In the genomic region with DNA sequence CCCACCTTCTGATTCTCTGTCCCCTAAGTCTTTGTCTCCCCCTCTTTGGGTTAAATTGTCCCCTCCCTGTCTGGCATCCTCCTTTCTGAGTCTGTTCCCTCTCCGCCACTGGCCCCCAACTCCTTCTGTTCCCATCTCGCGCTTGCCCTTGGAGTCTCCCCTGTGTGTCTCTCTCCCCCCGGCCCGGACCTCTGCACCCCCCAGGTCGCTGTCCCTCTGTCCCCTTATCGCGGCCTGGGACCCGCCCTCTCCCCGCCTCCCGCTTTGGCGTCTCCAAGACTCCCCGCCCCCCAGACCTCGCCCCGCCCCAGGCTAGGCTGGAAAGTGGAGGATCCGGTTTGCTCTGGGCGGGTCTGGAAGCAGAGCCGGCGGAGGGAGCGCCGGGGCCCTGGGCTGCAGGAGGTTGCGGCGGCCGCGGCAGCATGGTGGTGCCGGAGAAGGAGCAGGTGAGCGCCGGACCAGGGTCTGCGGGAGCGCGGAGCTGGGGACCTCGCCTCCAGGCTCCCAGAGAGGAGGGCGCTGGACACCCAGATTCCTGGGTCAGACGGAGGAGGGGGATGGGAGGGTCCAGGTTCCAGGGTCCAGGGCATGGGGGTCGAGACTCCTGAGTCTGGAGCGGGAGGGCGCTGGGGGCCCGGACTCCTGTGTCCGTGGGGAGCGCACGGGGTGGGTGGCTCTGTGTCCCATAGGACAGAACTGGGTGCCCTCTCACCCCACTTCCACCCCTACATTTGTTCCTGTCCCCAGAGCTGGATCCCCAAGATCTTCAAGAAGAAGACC, we compare ENCODE assay signal across 8 cellular contexts. TPM values are rescaled to one million over a fixed set of nuclear protein-coding genes. Genes with fewer than 3 reads are reported as not detected.
A peak's percentile ranks its signal among the peaks of the same experiment; 100 is the strongest.
DNase-seq lines count a peak whose midpoint lies in the region; ATAC-seq, FAIRE-seq and TF ChIP-seq lines count a peak whose summit lies in the region.

A gene (plus strand): TSS at position 348 of the 780 bp plus-strand sequence. CDS start 75 bp downstream, at position 423.

- peak within 1 kb of the TSS; percentile 73 for H3K4me3 ChIP-seq in BE2C (ENCODE audit: low read depth, low read length)
- peak within 1 kb of the TSS; percentile 93 for H3K4me3 ChIP-seq in HUES6 (ENCODE audit: low read depth, low read length)

- FAIRE-seq in urothelium cell line (lab: Jason Lieb, UNC), result no peak

- peak within 1 kb of the TSS; percentile 63 for H3K9ac ChIP-seq in HUES6 (ENCODE audit: low read length)

- H3K27me3 ChIP-seq in BE2C (no peaks in the 10 kb centered on the region), HUES6 (ENCODE audit: control insufficient read depth, insufficient read depth, low read length) (peaks cover 51% of the 10 kb centered on the region)

- H3K27ac ChIP-seq in HUES6 (ENCODE audit: low read depth, low read length), result no peak within 1 kb of the TSS
- no peak within 1 kb of the TSS for H3K27ac ChIP-seq in adipose tissue (ENCODE audit: low read depth, low read length)

- ATAC-seq in Right ventricle myocardium inferior, result peak; percentile 86
- peak; percentile 91 for ATAC-seq in omental fat pad (ENCODE audit: low FRiP score)
- ATAC-seq in HG03108 (IDR thresholded peaks at IDR 0.05; ENCODE audit: unreplicated experiment), result no peak

- no peaks in the 10 kb centered on the region for H3K9me3 ChIP-seq in BE2C
- H3K9me3 ChIP-seq in HUES6 (ENCODE audit: control insufficient read depth, insufficient read depth, low read depth, low read length), result no peaks in the 10 kb centered on the region

- DNase-seq in BE2C, result peak; percentile 94
- peak; percentile 96 for DNase-seq in Right ventricle myocardium inferior (ENCODE audit: missing footprints)
- DNase-seq in omental fat pad (ENCODE audit: low spot score), result peak; percentile 72
- peak; percentile 93 for DNase-seq in urothelium cell line (ENCODE audit: low spot score)

- TF ChIP-seq CTCF in BE2C (IDR thresholded peaks at IDR 0.05; ENCODE audit: low read depth, low read length), result no peak
- no peak for TF ChIP-seq CTCF in omental fat pad (IDR thresholded peaks at IDR 0.05)

- H3K4me1 ChIP-seq in BE2C, result peaks cover 3% of the 10 kb centered on the region; the same call in 1 of the 2 replicates
- peaks cover 19% of the 10 kb centered on the region for H3K4me1 ChIP-seq in HUES6 (ENCODE audit: control insufficient read depth, insufficient read depth, low read length)

- 0 to 1% (median 1%) methylated on average over 37 to 41 of the region's 41 CpGs for WGBS in adipose tissue, 3 donors

- no peaks in the 10 kb centered on the region for H3K36me3 ChIP-seq in BE2C
- no peaks in the 10 kb centered on the region for H3K36me3 ChIP-seq in HUES6 (ENCODE audit: control insufficient read depth, insufficient read depth, low read length)

- intact Hi-C loops in Right ventricle myocardium inferior (cut with DNase I), result no loop called here

TF ChIP-seq in PFSK-1, 5 proteins besides CTCF, POLR2A, EP300 and RAD21:
- TF ChIP-seq, protein P1, sequence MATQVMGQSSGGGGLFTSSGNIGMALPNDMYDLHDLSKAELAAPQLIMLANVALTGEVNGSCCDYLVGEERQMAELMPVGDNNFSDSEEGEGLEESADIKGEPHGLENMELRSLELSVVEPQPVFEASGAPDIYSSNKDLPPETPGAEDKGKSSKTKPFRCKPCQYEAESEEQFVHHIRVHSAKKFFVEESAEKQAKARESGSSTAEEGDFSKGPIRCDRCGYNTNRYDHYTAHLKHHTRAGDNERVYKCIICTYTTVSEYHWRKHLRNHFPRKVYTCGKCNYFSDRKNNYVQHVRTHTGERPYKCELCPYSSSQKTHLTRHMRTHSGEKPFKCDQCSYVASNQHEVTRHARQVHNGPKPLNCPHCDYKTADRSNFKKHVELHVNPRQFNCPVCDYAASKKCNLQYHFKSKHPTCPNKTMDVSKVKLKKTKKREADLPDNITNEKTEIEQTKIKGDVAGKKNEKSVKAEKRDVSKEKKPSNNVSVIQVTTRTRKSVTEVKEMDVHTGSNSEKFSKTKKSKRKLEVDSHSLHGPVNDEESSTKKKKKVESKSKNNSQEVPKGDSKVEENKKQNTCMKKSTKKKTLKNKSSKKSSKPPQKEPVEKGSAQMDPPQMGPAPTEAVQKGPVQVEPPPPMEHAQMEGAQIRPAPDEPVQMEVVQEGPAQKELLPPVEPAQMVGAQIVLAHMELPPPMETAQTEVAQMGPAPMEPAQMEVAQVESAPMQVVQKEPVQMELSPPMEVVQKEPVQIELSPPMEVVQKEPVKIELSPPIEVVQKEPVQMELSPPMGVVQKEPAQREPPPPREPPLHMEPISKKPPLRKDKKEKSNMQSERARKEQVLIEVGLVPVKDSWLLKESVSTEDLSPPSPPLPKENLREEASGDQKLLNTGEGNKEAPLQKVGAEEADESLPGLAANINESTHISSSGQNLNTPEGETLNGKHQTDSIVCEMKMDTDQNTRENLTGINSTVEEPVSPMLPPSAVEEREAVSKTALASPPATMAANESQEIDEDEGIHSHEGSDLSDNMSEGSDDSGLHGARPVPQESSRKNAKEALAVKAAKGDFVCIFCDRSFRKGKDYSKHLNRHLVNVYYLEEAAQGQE (IDR thresholded peaks at IDR 0.05; ENCODE audit: insufficient read depth in 1 of 2, low read depth in 2 of 2, low read length in 2 of 2), result no peak
- TF ChIP-seq FOXP2 (optimal IDR thresholded peaks at IDR 0.05; ENCODE audit: borderline replicate concordance, extremely low read depth, extremely low read length, insufficient read depth), result peak; percentile 30
- peak; percentile 85 for TF ChIP-seq POLR2AphosphoS5 (IDR thresholded peaks at IDR 0.05; ENCODE audit: low read depth, low read length)

RNA-seq across cellular contexts. Expression of the gene that starts here (rescaled TPM):
- polyA plus RNA-seq in BE2C (2012; ENCODE audit: insufficient read depth, insufficient read length, low read depth), result 4.1 TPM
- polyA plus RNA-seq in PFSK-1 (2012; ENCODE audit: insufficient read length, low read depth), result 9.7 TPM
- polyA plus RNA-seq in adipose tissue, result 10 to 100 TPM in 2 of 3 donors, 1 to 10 TPM in 1; 8.5 to 45.9 (median 11.9) TPM
- total RNA-seq in Right ventricle myocardium inferior, result 28.5 TPM
- total RNA-seq in omental fat pad, result 10 to 100 TPM in 2 of 4 donors, 1 to 10 TPM in 2; 7.2 to 26.0 (median 10.6) TPM
